ENCODE assay signal across 8 cellular contexts in genomic region chr2:149038442-149039212, GRCh38. TPM values are rescaled to one million over a fixed set of nuclear protein-coding genes. Genes with fewer than 3 reads are reported as not detected.
DNase-seq lines count a peak whose midpoint lies in the region; ATAC-seq, FAIRE-seq and TF ChIP-seq lines count a peak whose summit lies in the region.

Gene LYPD6B (plus strand): TSS chr2:149038699. CDS start chr2:149130949, 92,250 bp downstream.

- H2AFZ ChIP-seq in trophoblast cell (ENCODE audit: insufficient read depth, low read length, poor library complexity): peak within 1 kb of the TSS; percentile 77

- H3K79me1 ChIP-seq in trophoblast cell (ENCODE audit: low read length): peaks cover 14% of the 10 kb centered on the region

- peak within 1 kb of the TSS; percentile 98 for H3K9ac ChIP-seq in trophoblast cell (ENCODE audit: low read length)

- WGBS in trophoblast cell (ENCODE audit: extremely low coverage, insufficient coverage, insufficient read length): no CpG with 5 or more reads among the region's 85 CpGs

- peak within 1 kb of the TSS; percentile 98 for H2BK120ac ChIP-seq in trophoblast cell (ENCODE audit: insufficient read depth, low read length, poor library complexity)

- peak within 1 kb of the TSS; percentile 70 for H3K27ac ChIP-seq in trophoblast cell (ENCODE audit: low read depth, low read length)

- DNase-seq in 8988T: peak; percentile 46
- DNase-seq in GM12891 (ENCODE audit: insufficient read length, low spot score): peak; percentile 49
- DNase-seq in NCI-H2196 treated with DMSO at 0.1 percent for 48 hours (lab: John Stamatoyannopoulos, UW; ENCODE audit: unreplicated experiment): peak; percentile 15
- peak; percentile 65 for DNase-seq in epithelial cell of esophagus (ENCODE audit: low read depth)
- DNase-seq in trophoblast cell: peak; percentile 51 to 75
- DNase-seq in dedifferentiated amniotic fluid mesenchymal stem cell (ENCODE audit: extremely low spot score): no peak
- DNase-seq in H54 (ENCODE audit: insufficient read length, low spot score): no peak

- peak within 1 kb of the TSS; percentile 76 for H3K4me3 ChIP-seq in epithelial cell of esophagus (ENCODE audit: low read length)
- peak within 1 kb of the TSS; percentile 85 for H3K4me3 ChIP-seq in trophoblast cell (ENCODE audit: low read depth, low read length)

- peaks cover 10% of the 10 kb centered on the region for H3K79me2 ChIP-seq in trophoblast cell (ENCODE audit: control insufficient read depth, insufficient read depth, low read length, poor library complexity)

- peaks cover 5 to 18% of the 10 kb centered on the region in 2 experiments for H3K4me1 ChIP-seq in trophoblast cell (ENCODE audit: control insufficient read depth in 1 of 2, insufficient read depth in 2 of 2, low read length in 2 of 2)

- peak within 1 kb of the TSS; percentile 98 for H3K14ac ChIP-seq in trophoblast cell (ENCODE audit: low read length)

- H3K23ac ChIP-seq in trophoblast cell (ENCODE audit: low read length): peak within 1 kb of the TSS; percentile 25

- TF ChIP-seq CTCF in epithelial cell of esophagus (IDR thresholded peaks at IDR 0.05; ENCODE audit: insufficient read depth, low read depth, low read length, missing control alignments): no peak

- no peaks in the 10 kb centered on the region for H3K9me3 ChIP-seq in trophoblast cell (ENCODE audit: insufficient read depth, low read depth, low read length)

- ATAC-seq in HG02763 (IDR thresholded peaks at IDR 0.05; ENCODE audit: unreplicated experiment): peak; percentile 67

- peak within 1 kb of the TSS; percentile 89 for H3K18ac ChIP-seq in trophoblast cell (ENCODE audit: low read length)

- H4K8ac ChIP-seq in trophoblast cell (ENCODE audit: low read depth, low read length): peak within 1 kb of the TSS; percentile 92

- peak within 1 kb of the TSS; percentile 90 for H2BK12ac ChIP-seq in trophoblast cell (ENCODE audit: low read length)

- H3K36me3 ChIP-seq in trophoblast cell (ENCODE audit: control insufficient read depth in 1 of 2, insufficient read depth in 2 of 2, low read length in 2 of 2): no peaks in the 10 kb centered on the region

- H2AK5ac ChIP-seq in trophoblast cell (ENCODE audit: low read length): peak within 1 kb of the TSS; percentile 7

- H4K12ac ChIP-seq in trophoblast cell (ENCODE audit: low read depth, low read length): peak within 1 kb of the TSS; percentile 93

- TF ChIP-seq POLR2A in GM12891 (IDR thresholded peaks at IDR 0.05; ENCODE audit: low read depth, low read length): no peak
- no peak; the same call in 1 of the 2 replicates for TF ChIP-seq POLR2A in H54 (IDR thresholded peaks at IDR 0.05; ENCODE audit: low read depth, low read length)

- peak within 1 kb of the TSS; percentile 98 for H3K4ac ChIP-seq in trophoblast cell (ENCODE audit: low read depth, low read length)

- H3K4me2 ChIP-seq in trophoblast cell (ENCODE audit: low read length): peak within 1 kb of the TSS; percentile 84

- H2BK5ac ChIP-seq in trophoblast cell (ENCODE audit: low read depth, low read length, poor library complexity): peak within 1 kb of the TSS; percentile 87

- peak; percentile 31 for FAIRE-seq in GM12891 (lab: Jason Lieb, UNC)
- no peak for FAIRE-seq in H54 (lab: Jason Lieb, UNC)

- peak within 1 kb of the TSS; percentile 98 for H4K91ac ChIP-seq in trophoblast cell (ENCODE audit: low read depth, low read length)

- H3K27me3 ChIP-seq in trophoblast cell (ENCODE audit: insufficient read depth, low read length): no peaks in the 10 kb centered on the region

TF ChIP-seq in GM12891, 5 proteins besides CTCF, POLR2A, EP300 and RAD21:
- no peak for TF ChIP-seq POU2F2 (IDR thresholded peaks at IDR 0.05; ENCODE audit: low read depth, low read length)
- no peak for TF ChIP-seq PAX5 (IDR thresholded peaks at IDR 0.05; ENCODE audit: insufficient read depth, low read length, severe bottlenecking)
- TF ChIP-seq TAF1 (IDR thresholded peaks at IDR 0.05; ENCODE audit: low read depth, low read length): no peak
- TF ChIP-seq SPI1 (IDR thresholded peaks at IDR 0.05; ENCODE audit: low read depth, low read length): no peak
- no peak for TF ChIP-seq POLR2AphosphoS5 (IDR thresholded peaks at IDR 0.05; ENCODE audit: low read depth, low read length)

RNA-seq across cellular contexts. Expression of gene LYPD6B, which starts in this region (rescaled TPM):
- polyA plus RNA-seq in GM12891 (2012; ENCODE audit: low read depth, missing spikeins): 2.2 TPM
- polyA plus RNA-seq in trophoblast cell (2013): 43.9 and 44.9 TPM in 2 replicates

Comparison
In these comparisons a context has a peak if more than half of its experiments do, and no peak if none do; other contexts are left out.
1. DNase-seq: peak in 8988T (single experiment), GM12891 (single experiment), NCI-H2196 treated with DMSO at 0.1 percent for 48 hours (single experiment), epithelial cell of esophagus (single experiment) and trophoblast cell (2 of 2); none in dedifferentiated amniotic fluid mesenchymal stem cell (single experiment) and H54 (single experiment).